In genomic region chr4:143699331-143700059, GRCh38 we compare ENCODE assay signal across 17 cellular contexts. TPM values are rescaled to one million over a fixed set of nuclear protein-coding genes. Genes with fewer than 3 reads are reported as not detected.
DNase-seq lines count a peak whose midpoint lies in the region; ATAC-seq and TF ChIP-seq lines count a peak whose summit lies in the region.
"Had no signal": no experiment of that assay in that cellular context is flagged by ENCODE, and none has a peak within 500 bp of the region (broad histone marks: within the 10 kb centered on the region; RNA-seq: fewer than 3 reads in every experiment).

No MANE protein-coding gene starts in this region.

- 65 to 97% methylated on average over 5 to 26 of the region's 41 CpGs for WGBS in upper lobe of left lung, 2 donors

- no peaks in the 10 kb centered on the region for H3K4me1 ChIP-seq in naive thymus-derived CD4-positive, alpha-beta T cell (ENCODE audit: control insufficient read depth in 2 of 2, insufficient read depth in 2 of 2, low read length in 2 of 2)
- H3K4me1 ChIP-seq in upper lobe of left lung = peaks cover 10 to 18% (median 13%) of the 10 kb centered on the region in 4 donors

- H3K4me3 Mint-ChIP-seq in activated naive CD8-positive, alpha-beta T cell treated with anti-CD3 and anti-CD28 coated beads, Interleukin-2, amount 10 ng/mL, durations not matched to agents 7 days and 5 days = peak overlapping the region; percentile 80
- no peak overlapping the region for H3K4me3 Mint-ChIP-seq in activated naive CD8-positive, alpha-beta T cell treated with anti-CD3 and anti-CD28 coated beads for 36 hours
- peak overlapping the region in 6 of 10 donors; percentile 29 to 64 (median 42) for H3K4me3 Mint-ChIP-seq in naive thymus-derived CD4-positive, alpha-beta T cell
- no peak overlapping the region for H3K4me3 Mint-ChIP-seq in natural killer cell

- H3K27me3 ChIP-seq in dorsolateral prefrontal cortex = peaks cover 0 to 40% (median 25%) of the 10 kb centered on the region in 45 donors
- H3K27me3 ChIP-seq in naive thymus-derived CD4-positive, alpha-beta T cell (ENCODE audit: control insufficient read depth in 2 of 2, insufficient read depth in 2 of 2, low read length in 2 of 2) = no peaks in the 10 kb centered on the region
- H3K27me3 ChIP-seq in upper lobe of left lung = peaks cover 0 to 20% (median 9%) of the 10 kb centered on the region in 4 donors

- POLR2A ChIA-PET in activated naive CD8-positive, alpha-beta T cell treated with anti-CD3 and anti-CD28 coated beads, Interleukin-2, amount 10 ng/mL, durations not matched to agents 7 days and 5 days (lab: Charles Lee) = no interaction called here
- POLR2A ChIA-PET in naive thymus-derived CD4-positive, alpha-beta T cell (lab: Charles Lee) = no interaction called here

- ATAC-seq in activated naive CD8-positive, alpha-beta T cell treated with anti-CD3 and anti-CD28 coated beads, Interleukin-2, amount 10 ng/mL, durations not matched to agents 7 days and 5 days (ENCODE audit: low read depth) = no peak
- ATAC-seq in naive thymus-derived CD4-positive, alpha-beta T cell = no peak
- peak; percentile 4 to 10 for ATAC-seq in upper lobe of left lung (ENCODE audit: low FRiP score in 2 of 2)
- no peak for ATAC-seq in natural killer cell
- no peak for ATAC-seq in HG02970 (IDR thresholded peaks at IDR 0.05; ENCODE audit: low FRiP score, unreplicated experiment)

- CTCF ChIA-PET in naive thymus-derived CD4-positive, alpha-beta T cell (lab: Charles Lee) = no interaction called here

- H3K9me3 Mint-ChIP-seq in activated naive CD8-positive, alpha-beta T cell treated with anti-CD3 and anti-CD28 coated beads, Interleukin-2, amount 10 ng/mL, durations not matched to agents 7 days and 5 days = peaks cover 1% of the 10 kb centered on the region
- peaks cover 2% of the 10 kb centered on the region for H3K9me3 Mint-ChIP-seq in activated naive CD8-positive, alpha-beta T cell treated with anti-CD3 and anti-CD28 coated beads for 36 hours
- H3K9me3 Mint-ChIP-seq in naive thymus-derived CD4-positive, alpha-beta T cell = peaks cover 0 to 25% (median 4%) of the 10 kb centered on the region in 11 donors
- H3K9me3 Mint-ChIP-seq in natural killer cell = no peaks in the 10 kb centered on the region

- H3K36me3 ChIP-seq in naive thymus-derived CD4-positive, alpha-beta T cell (ENCODE audit: control insufficient read depth in 2 of 3, insufficient read depth in 3 of 3, low read length in 3 of 3) = no peaks in the 10 kb centered on the region
- H3K36me3 ChIP-seq in upper lobe of left lung = no peaks in the 10 kb centered on the region

- H3K27ac ChIP-seq in dorsolateral prefrontal cortex (no peak overlapping the region), upper lobe of left lung (no peak overlapping the region)
- no peak overlapping the region for H3K27ac ChIP-seq in naive thymus-derived CD4-positive, alpha-beta T cell (ENCODE audit: low read depth, low read length)

- peak overlapping the region in 53 of 59 donors; percentile 32 to 70 (median 53) for H3K4me3 ChIP-seq in dorsolateral prefrontal cortex
- H3K4me3 ChIP-seq in naive thymus-derived CD4-positive, alpha-beta T cell (ENCODE audit: low read length) = no peak overlapping the region
- H3K4me3 ChIP-seq in upper lobe of left lung = peak overlapping the region in 3 of 4 donors; percentile 33 to 45 (median 33)
- H3K4me3 ChIP-seq: K562 had no signal

- TF ChIP-seq EP300 in upper lobe of left lung (IDR thresholded peaks at IDR 0.05) = no peak

- H3K27me3 Mint-ChIP-seq in activated naive CD8-positive, alpha-beta T cell treated with anti-CD3 and anti-CD28 coated beads, Interleukin-2, amount 10 ng/mL, durations not matched to agents 7 days and 5 days = peaks cover 41% of the 10 kb centered on the region
- peaks cover 65% of the 10 kb centered on the region for H3K27me3 Mint-ChIP-seq in activated naive CD8-positive, alpha-beta T cell treated with anti-CD3 and anti-CD28 coated beads for 36 hours
- H3K27me3 Mint-ChIP-seq in naive thymus-derived CD4-positive, alpha-beta T cell = peaks cover 35 to 57% (median 49%) of the 10 kb centered on the region in 5 donors
- H3K27me3 Mint-ChIP-seq in natural killer cell (ENCODE audit: low read depth in 2 of 2) = peaks cover 20 to 41% of the 10 kb centered on the region in 2 donors

- DNase-seq in activated naive CD8-positive, alpha-beta T cell treated with anti-CD3 and anti-CD28 coated beads, Interleukin-2, amount 10 ng/mL, durations not matched to agents 7 days and 5 days = no peak
- DNase-seq in activated naive CD8-positive, alpha-beta T cell treated with anti-CD3 and anti-CD28 coated beads for 36 hours = no peak
- no peak for DNase-seq in dorsolateral prefrontal cortex
- no peak for DNase-seq in naive thymus-derived CD4-positive, alpha-beta T cell
- peak in 1 of 2 donors; percentile 77 for DNase-seq in upper lobe of left lung
- no peak for DNase-seq in natural killer cell
- DNase-seq in NCI-H1694 treated with DMSO at 0.1 percent for 48 hours (lab: John Stamatoyannopoulos, UW) = no peak
- DNase-seq: amniotic stem cell, DMS79, NCI-H187 treated with DMSO at 0.1 percent for 48 hours, T-cell had no signal

- no peak for TF ChIP-seq POLR2A in upper lobe of left lung (IDR thresholded peaks at IDR 0.05)

- TF ChIP-seq CTCF in dorsolateral prefrontal cortex (IDR thresholded peaks at IDR 0.05 in 54 of 56, conservative IDR thresholded peaks at IDR 0.05 in 2 of 56; ENCODE audit: low read depth in 1 of 56, partially characterized antibody in 56 of 56) = no peak
- TF ChIP-seq CTCF in upper lobe of left lung (IDR thresholded peaks at IDR 0.05) = no peak
- no peak for TF ChIP-seq CTCF in natural killer cell (IDR thresholded peaks at IDR 0.05)

- no peaks in the 10 kb centered on the region for H3K36me3 Mint-ChIP-seq in activated naive CD8-positive, alpha-beta T cell treated with anti-CD3 and anti-CD28 coated beads, Interleukin-2, amount 10 ng/mL, durations not matched to agents 7 days and 5 days
- H3K36me3 Mint-ChIP-seq in activated naive CD8-positive, alpha-beta T cell treated with anti-CD3 and anti-CD28 coated beads for 36 hours = no peaks in the 10 kb centered on the region
- H3K36me3 Mint-ChIP-seq in naive thymus-derived CD4-positive, alpha-beta T cell = peaks cover 0 to 15% (median 5%) of the 10 kb centered on the region in 5 donors
- H3K36me3 Mint-ChIP-seq in natural killer cell = no peaks in the 10 kb centered on the region
- H3K36me3 Mint-ChIP-seq: T-cell had no signal

- no peak overlapping the region for H3K27ac Mint-ChIP-seq in activated naive CD8-positive, alpha-beta T cell treated with anti-CD3 and anti-CD28 coated beads, Interleukin-2, amount 10 ng/mL, durations not matched to agents 7 days and 5 days
- no peak overlapping the region for H3K27ac Mint-ChIP-seq in activated naive CD8-positive, alpha-beta T cell treated with anti-CD3 and anti-CD28 coated beads for 36 hours
- H3K27ac Mint-ChIP-seq in naive thymus-derived CD4-positive, alpha-beta T cell = no peak overlapping the region
- H3K27ac Mint-ChIP-seq in natural killer cell = no peak overlapping the region

- peaks cover 8% of the 10 kb centered on the region for H3K4me1 Mint-ChIP-seq in activated naive CD8-positive, alpha-beta T cell treated with anti-CD3 and anti-CD28 coated beads, Interleukin-2, amount 10 ng/mL, durations not matched to agents 7 days and 5 days
- peaks cover 8% of the 10 kb centered on the region for H3K4me1 Mint-ChIP-seq in activated naive CD8-positive, alpha-beta T cell treated with anti-CD3 and anti-CD28 coated beads for 36 hours
- peaks cover 0 to 27% (median 8%) of the 10 kb centered on the region in 7 donors for H3K4me1 Mint-ChIP-seq in naive thymus-derived CD4-positive, alpha-beta T cell
- no peaks in the 10 kb centered on the region for H3K4me1 Mint-ChIP-seq in natural killer cell

- no peaks in the 10 kb centered on the region for H3K9me3 ChIP-seq in naive thymus-derived CD4-positive, alpha-beta T cell (ENCODE audit: control insufficient read depth in 2 of 3, low read length in 3 of 3)
- no peaks in the 10 kb centered on the region for H3K9me3 ChIP-seq in upper lobe of left lung

- intact Hi-C loops in dorsolateral prefrontal cortex (cut with DNase I) (no loop called here), natural killer cell (cut with micrococcal nuclease) (no loop called here)
- intact Hi-C loops in naive thymus-derived CD4-positive, alpha-beta T cell (cut with micrococcal nuclease) = no loop called here

RNA-seq across cellular contexts. Expression of gene FREM3, which starts 1.0 kb away (rescaled TPM):
- total RNA-seq in activated naive CD8-positive, alpha-beta T cell treated with anti-CD3 and anti-CD28 coated beads, Interleukin-2, amount 10 ng/mL, durations not matched to agents 7 days and 5 days = not detected
- not detected for total RNA-seq in activated naive CD8-positive, alpha-beta T cell treated with anti-CD3 and anti-CD28 coated beads for 36 hours
- 10 to 100 TPM in 2 of 120 experiments, 1 to 10 TPM in 108, under 1 TPM in 10; 0.11 to 13.9 (median 2.9) TPM for total RNA-seq in dorsolateral prefrontal cortex
- total RNA-seq in naive thymus-derived CD4-positive, alpha-beta T cell = under 1 TPM in 2 of 5 experiments, not detected in 3; 0.07 to 0.61 TPM
- polyA plus RNA-seq in naive thymus-derived CD4-positive, alpha-beta T cell = under 1 TPM in 1 of 2 donors, not detected in 1; 0.02 TPM
- total RNA-seq in upper lobe of left lung = 1 to 10 TPM in 1 of 6 donors, under 1 TPM in 3, not detected in 2; 0.11 to 1.5 (median 0.30) TPM
- total RNA-seq in natural killer cell = under 1 TPM in 1 of 3 donors, not detected in 2; 0.07 TPM
- total RNA-seq: glomerular endothelial cell, H4, K562, mononuclear cell, sciatic nerve had no signal
- polyA plus RNA-seq: K562 had no signal

Comparison
In these comparisons a context has a peak if more than half of its experiments do, and no peak if none do; other contexts are left out.
1. H3K4me3 Mint-ChIP-seq: peak in activated naive CD8-positive, alpha-beta T cell treated with anti-CD3 and anti-CD28 coated beads, Interleukin-2, amount 10 ng/mL, durations not matched to agents 7 days and 5 days (single experiment) and naive thymus-derived CD4-positive, alpha-beta T cell (6 of 10); none in activated naive CD8-positive, alpha-beta T cell treated with anti-CD3 and anti-CD28 coated beads for 36 hours (single experiment) and natural killer cell (single experiment).
2. ATAC-seq: peak in upper lobe of left lung (2 of 2); none in activated naive CD8-positive, alpha-beta T cell treated with anti-CD3 and anti-CD28 coated beads, Interleukin-2, amount 10 ng/mL, durations not matched to agents 7 days and 5 days (single experiment), naive thymus-derived CD4-positive, alpha-beta T cell (single experiment), natural killer cell (0 of 3) and HG02970 (single experiment).